Comparison of ENCODE assay signal across 22 cellular contexts in genomic region chr22:44393066-44393465, GRCh38.
DNase-seq lines count a peak whose midpoint lies in the region; ATAC-seq, FAIRE-seq and TF ChIP-seq lines count a peak whose summit lies in the region.
"Had no signal": no experiment of that assay in that cellular context is flagged by ENCODE, and none has a peak within 500 bp of the region (broad histone marks: within the 10 kb centered on the region; RNA-seq: fewer than 3 reads in every experiment).

No MANE protein-coding gene starts in this region.

- intact Hi-C loops in dorsolateral prefrontal cortex (cut with DNase I) (no loop called here), mammary epithelial cell (cut with micrococcal nuclease) (no loop called here)

- H4K20me1 ChIP-seq in mammary epithelial cell (ENCODE audit: insufficient read depth, low read length): no peaks in the 10 kb centered on the region

- POLR2A ChIA-PET in A549 (lab: Yijun Ruan, JAX): no interaction called here

- no peak for TF ChIP-seq RAD21 in A549 (conservative IDR thresholded peaks at IDR 0.05 in 1 of 2, IDR thresholded peaks at IDR 0.05 in 1 of 2)

- in situ Hi-C loops in mammary epithelial cell (cut with MboI; ENCODE audit: low sequenced_read_pairs in 2 of 2): no loop called here

- peaks cover 28% of the 10 kb centered on the region for H3K27me3 Mint-ChIP-seq in osteocyte (ENCODE audit: unreplicated experiment)
- H3K27me3 Mint-ChIP-seq in activated naive CD4-positive, alpha-beta T cell treated with anti-CD3 and anti-CD28 coated beads, Interleukin-2, amount 10 ng/mL, durations not matched to agents 7 days and 5 days: peaks cover 17% of the 10 kb centered on the region
- H3K27me3 Mint-ChIP-seq: activated CD4-positive, alpha-beta memory T cell treated with anti-CD3 and anti-CD28 coated beads, Interleukin-2, amount 10 ng/mL, durations not matched to agents 7 days and 5 days had no signal

- CTCF ChIA-PET in A549 (lab: Yijun Ruan, JAX) (no interaction called here), mammary epithelial cell (lab: Charles Lee; ENCODE audit: low non-redundant PET) (no interaction called here)
- CTCF ChIA-PET in activated naive CD4-positive, alpha-beta T cell treated with anti-CD3 and anti-CD28 coated beads, Interleukin-2, amount 10 ng/mL, durations not matched to agents 7 days and 5 days (lab: Charles Lee): no interaction called here

- H3K27ac ChIP-seq in A549 (peak overlapping the region in 1 of 2 experiments; percentile 35; a peak in 1 of 6 replicates), dorsolateral prefrontal cortex (no peak overlapping the region), mammary epithelial cell (ENCODE audit: insufficient read depth, low read depth, low read length) (no peak overlapping the region)
- H3K27ac ChIP-seq: adrenal gland, thoracic aorta had no signal

- no peak for TF ChIP-seq POLR2A in A549 (IDR thresholded peaks at IDR 0.05; ENCODE audit: low read length)

- H3K4me3 ChIP-seq in A549 (no peak overlapping the region), H7 (ENCODE audit: insufficient read depth, low read depth, low read length) (no peak overlapping the region), dorsolateral prefrontal cortex (no peak overlapping the region), mammary epithelial cell (replicated peaks in 1 of 3; ENCODE audit: insufficient read depth in 1 of 3, low read depth in 2 of 3, low read length in 3 of 3) (no peak overlapping the region)
- H3K4me3 ChIP-seq: adrenal gland, K562, MG63, thoracic aorta had no signal

- H3K4me1 ChIP-seq in A549: peaks cover 10% of the 10 kb centered on the region; the same call in 1 of the 3 replicates
- H3K4me1 ChIP-seq in mammary epithelial cell (ENCODE audit: insufficient read depth, low read length): peaks cover 17% of the 10 kb centered on the region
- H3K4me1 ChIP-seq: adrenal gland had no signal

- DNase-seq in A549 (ENCODE audit: low read depth in 1 of 2, low spot score in 1 of 2) (no peak), H7 (peak; percentile 46), dorsolateral prefrontal cortex (peak in 6 of 10 donors; percentile 8 to 31 (median 22)), osteocyte (ENCODE audit: extremely low spot score, unreplicated experiment) (peak; percentile 71), DMS 273 treated with DMSO at 0.1 percent for 48 hours (lab: John Stamatoyannopoulos, UW) (no peak), mammary epithelial cell (no peak)
- DNase-seq in activated naive CD4-positive, alpha-beta T cell treated with anti-CD3 and anti-CD28 coated beads, Interleukin-2, amount 10 ng/mL, durations not matched to agents 7 days and 5 days: no peak
- DNase-seq: activated B cell treated with CpG ODN at 0.5 μM for 24 hours; activated CD4-positive, alpha-beta memory T cell treated with anti-CD3 and anti-CD28 coated beads, Interleukin-2, amount 10 ng/mL, durations not matched to agents 7 days and 5 days; activated gamma-delta T cell treated with Interleukin-2 at 50 U/mL for 16 hours; CD8-positive, alpha-beta T cell; MG63; NCI-H1417 treated with DMSO at 0.1 percent for 48 hours; NCI-H2081 treated with DMSO at 0.1 percent for 48 hours; NCI-H774; stimulated activated CD4-positive, alpha-beta T cell treated with anti-CD3 and anti-CD28 coated beads, Interleukin-4, amount 100 ng/mL, for 24 hours; stimulated activated naive CD4-positive, alpha-beta T cell had no signal

- dilution Hi-C loops in mammary epithelial cell (cut with HindIII; ENCODE audit: low sequenced_read_pairs): no loop called here

- H3K9me3 ChIP-seq in A549 (no peaks in the 10 kb centered on the region), mammary epithelial cell (replicated peaks; ENCODE audit: insufficient read depth, low read length) (no peaks in the 10 kb centered on the region)
- H3K9me3 ChIP-seq: adrenal gland, MG63, thoracic aorta had no signal

- no peaks in the 10 kb centered on the region for H3K9me3 Mint-ChIP-seq in osteocyte (ENCODE audit: unreplicated experiment)
- H3K9me3 Mint-ChIP-seq in activated naive CD4-positive, alpha-beta T cell treated with anti-CD3 and anti-CD28 coated beads, Interleukin-2, amount 10 ng/mL, durations not matched to agents 7 days and 5 days: no peaks in the 10 kb centered on the region
- H3K9me3 Mint-ChIP-seq: activated B cell treated with CpG ODN at 0.5 μM for 24 hours; activated CD4-positive, alpha-beta memory T cell treated with anti-CD3 and anti-CD28 coated beads, Interleukin-2, amount 10 ng/mL, durations not matched to agents 7 days and 5 days; CD8-positive, alpha-beta T cell; memory B cell had no signal

- no peak overlapping the region for H3K9ac ChIP-seq in mammary epithelial cell (ENCODE audit: insufficient read depth, low read length)

- no peak overlapping the region for H2AFZ ChIP-seq in mammary epithelial cell (ENCODE audit: low read depth, low read length)

- no peak overlapping the region for H3K4me3 Mint-ChIP-seq in osteocyte (ENCODE audit: unreplicated experiment)
- no peak overlapping the region for H3K4me3 Mint-ChIP-seq in activated naive CD4-positive, alpha-beta T cell treated with anti-CD3 and anti-CD28 coated beads, Interleukin-2, amount 10 ng/mL, durations not matched to agents 7 days and 5 days
- H3K4me3 Mint-ChIP-seq: activated B cell treated with CpG ODN at 0.5 μM for 24 hours; activated CD4-positive, alpha-beta memory T cell treated with anti-CD3 and anti-CD28 coated beads, Interleukin-2, amount 10 ng/mL, durations not matched to agents 7 days and 5 days; CD8-positive, alpha-beta T cell; memory B cell had no signal

- no TSS peak for BruUV-seq in mammary epithelial cell (replicated peaks; lab: Mats Ljungman, UMichigan)

- no peaks in the 10 kb centered on the region for H3K27me3 ChIP-seq in H7 (ENCODE audit: control insufficient read depth, insufficient read depth, low read length)
- H3K27me3 ChIP-seq in dorsolateral prefrontal cortex: peaks cover 0 to 19% (median 0%) of the 10 kb centered on the region in 45 donors
- no peaks in the 10 kb centered on the region for H3K27me3 ChIP-seq in mammary epithelial cell (ENCODE audit: insufficient read depth, low read length)
- H3K27me3 ChIP-seq: adrenal gland, MG63 had no signal

- no peaks in the 10 kb centered on the region for H3K36me3 ChIP-seq in H7 (replicated peaks; ENCODE audit: control insufficient read depth, insufficient read depth, low read length)
- no peaks in the 10 kb centered on the region for H3K36me3 ChIP-seq in mammary epithelial cell (ENCODE audit: insufficient read depth, low read length)
- H3K36me3 ChIP-seq: adrenal gland, MG63, thoracic aorta had no signal

- 59% methylated on average over 8 of the region's 8 CpGs for WGBS in A549 (ENCODE audit: missing lambda C conversion rate)
- 86% methylated on average over 8 of the region's 8 CpGs for WGBS in mammary epithelial cell (ENCODE audit: low coverage, missing lambda C conversion rate)

- no peaks in the 10 kb centered on the region for H3K4me1 Mint-ChIP-seq in osteocyte (ENCODE audit: unreplicated experiment)
- no peaks in the 10 kb centered on the region for H3K4me1 Mint-ChIP-seq in activated naive CD4-positive, alpha-beta T cell treated with anti-CD3 and anti-CD28 coated beads, Interleukin-2, amount 10 ng/mL, durations not matched to agents 7 days and 5 days
- H3K4me1 Mint-ChIP-seq: activated B cell treated with CpG ODN at 0.5 μM for 24 hours; activated CD4-positive, alpha-beta memory T cell treated with anti-CD3 and anti-CD28 coated beads, Interleukin-2, amount 10 ng/mL, durations not matched to agents 7 days and 5 days; memory B cell had no signal

- H3K4me2 ChIP-seq in A549 (peak overlapping the region; percentile 19; the same call in 1 of the 3 replicates), mammary epithelial cell (ENCODE audit: insufficient read depth, low read depth, low read length) (no peak overlapping the region)

- no peak for TF ChIP-seq EP300 in A549 (IDR thresholded peaks at IDR 0.05)

- FAIRE-seq in A549 (lab: Jason Lieb, UNC): no peak
- FAIRE-seq: endometrium, K562 had no signal

- TF ChIP-seq CTCF in A549 (IDR thresholded peaks at IDR 0.05) (no peak), dorsolateral prefrontal cortex (IDR thresholded peaks at IDR 0.05 in 54 of 56, conservative IDR thresholded peaks at IDR 0.05 in 2 of 56; ENCODE audit: low read depth in 1 of 56, partially characterized antibody in 56 of 56) (no peak), osteocyte (IDR thresholded peaks at IDR 0.05) (no peak), mammary epithelial cell (conservative IDR thresholded peaks at IDR 0.05 in 1 of 2, IDR thresholded peaks at IDR 0.05 in 1 of 2; ENCODE audit: extremely low read depth in 1 of 2, insufficient read depth in 1 of 2, low read depth in 1 of 2, low read length in 2 of 2) (no peak)

- H3K79me2 ChIP-seq in mammary epithelial cell (ENCODE audit: insufficient read depth, low read length): no peaks in the 10 kb centered on the region

- no peak for ATAC-seq in A549
- ATAC-seq: CD8-positive, alpha-beta T cell; K562 had no signal

- no peaks in the 10 kb centered on the region for H3K36me3 Mint-ChIP-seq in osteocyte (ENCODE audit: unreplicated experiment)
- no peaks in the 10 kb centered on the region for H3K36me3 Mint-ChIP-seq in activated naive CD4-positive, alpha-beta T cell treated with anti-CD3 and anti-CD28 coated beads, Interleukin-2, amount 10 ng/mL, durations not matched to agents 7 days and 5 days
- H3K36me3 Mint-ChIP-seq: CD8-positive, alpha-beta T cell; memory B cell had no signal

- H3K27ac Mint-ChIP-seq in osteocyte (ENCODE audit: unreplicated experiment): no peak overlapping the region
- no peak overlapping the region for H3K27ac Mint-ChIP-seq in activated naive CD4-positive, alpha-beta T cell treated with anti-CD3 and anti-CD28 coated beads, Interleukin-2, amount 10 ng/mL, durations not matched to agents 7 days and 5 days
- H3K27ac Mint-ChIP-seq: activated B cell treated with CpG ODN at 0.5 μM for 24 hours; activated CD4-positive, alpha-beta memory T cell treated with anti-CD3 and anti-CD28 coated beads, Interleukin-2, amount 10 ng/mL, durations not matched to agents 7 days and 5 days; CD8-positive, alpha-beta T cell; memory B cell had no signal

TF ChIP-seq in A549, 52 proteins besides CTCF, POLR2A, EP300 and RAD21:
- TF ChIP-seq MYC (IDR thresholded peaks at IDR 0.05; ENCODE audit: borderline replicate concordance, low read length) (no peak), ZC3H11A (IDR thresholded peaks at IDR 0.05) (no peak), FOXS1 (CRISPR knock-in tag; IDR thresholded peaks at IDR 0.05) (no peak), FOSB (CRISPR knock-in tag; IDR thresholded peaks at IDR 0.05) (no peak), RARB (CRISPR knock-in tag; IDR thresholded peaks at IDR 0.05) (no peak), NFE2L2 (conservative IDR thresholded peaks at IDR 0.05; ENCODE audit: low read length) (no peak), KDM1A (IDR thresholded peaks at IDR 0.05; ENCODE audit: low read depth) (no peak), HOXB13 (CRISPR knock-in tag; IDR thresholded peaks at IDR 0.05; ENCODE audit: low read depth) (no peak), RFX5 (IDR thresholded peaks at IDR 0.05) (no peak)

Comparison
In these comparisons a context has a peak if more than half of its experiments do, and no peak if none do; other contexts are left out.
1. DNase-seq: peak in H7 (single experiment), dorsolateral prefrontal cortex (6 of 10) and osteocyte (single experiment); none in A549 (0 of 2), activated naive CD4-positive, alpha-beta T cell treated with anti-CD3 and anti-CD28 coated beads, Interleukin-2, amount 10 ng/mL, durations not matched to agents 7 days and 5 days (single experiment), DMS 273 treated with DMSO at 0.1 percent for 48 hours (single experiment) and mammary epithelial cell (single experiment).